Comparison of ENCODE assay signal across 16 cellular contexts in genomic region chr16:89341274-89341673, GRCh38.
DNase-seq lines count a peak whose midpoint lies in the region; ATAC-seq, FAIRE-seq and TF ChIP-seq lines count a peak whose summit lies in the region.
"Had no signal": no experiment of that assay in that cellular context is flagged by ENCODE, and none has a peak within 500 bp of the region (broad histone marks: within the 10 kb centered on the region; RNA-seq: fewer than 3 reads in every experiment).

No MANE protein-coding gene starts in this region.

- H3K36me3 ChIP-seq in CD4-positive, CD25-positive, alpha-beta regulatory T cell (ENCODE audit: control insufficient read depth, insufficient read depth, low read length): peaks cover 5% of the 10 kb centered on the region
- H3K36me3 ChIP-seq in H7 (replicated peaks; ENCODE audit: control insufficient read depth, insufficient read depth, low read length) (peaks cover 1% of the 10 kb centered on the region; the same call in 1 of the 2 replicates), astrocyte (ENCODE audit: insufficient read depth, low read length) (no peaks in the 10 kb centered on the region)
- H3K36me3 ChIP-seq: MG63 had no signal

- no peaks in the 10 kb centered on the region for H3K9me3 ChIP-seq in CD4-positive, CD25-positive, alpha-beta regulatory T cell (ENCODE audit: control insufficient read depth in 2 of 2, low read length in 2 of 2)
- H3K9me3 ChIP-seq in astrocyte (ENCODE audit: insufficient read depth, low read depth, low read length): no peaks in the 10 kb centered on the region
- H3K9me3 ChIP-seq: MG63, SJSA1 had no signal

- 51 to 60% methylated on average over 7 of the region's 7 CpGs for WGBS in lower leg skin, 2 donors

- H3K4me1 Mint-ChIP-seq in CD4-positive, CD25-positive, alpha-beta regulatory T cell: peaks cover 18 to 90% (median 55%) of the 10 kb centered on the region in 4 donors
- H3K4me1 Mint-ChIP-seq in astrocyte (ENCODE audit: low read depth, unreplicated experiment): peaks cover 50% of the 10 kb centered on the region
- H3K4me1 Mint-ChIP-seq in naive thymus-derived CD8-positive, alpha-beta T cell: peaks cover 37 to 91% (median 78%) of the 10 kb centered on the region in 4 donors

- peaks cover 99% of the 10 kb centered on the region for H3K79me2 ChIP-seq in astrocyte (ENCODE audit: insufficient read depth, low read length)

- POLR2A ChIA-PET in naive thymus-derived CD8-positive, alpha-beta T cell (lab: Charles Lee): interaction anchor here (1.6 kb wide), 1 partner anchor 167 kb away, joined by 6 read pairs; the partner anchor contains the start of gene SPG7

- intact Hi-C loops in lower leg skin (cut with DNase I; ENCODE audit: low total_unique reads): no loop called here

- H3K27me3 ChIP-seq in CD4-positive, CD25-positive, alpha-beta regulatory T cell (ENCODE audit: control insufficient read depth, insufficient read depth, low read length): no peaks in the 10 kb centered on the region
- H3K27me3 ChIP-seq in H7 (ENCODE audit: control insufficient read depth, insufficient read depth, low read length): no peaks in the 10 kb centered on the region
- H3K27me3 ChIP-seq in astrocyte (ENCODE audit: insufficient read depth, low read length): no peaks in the 10 kb centered on the region
- H3K27me3 ChIP-seq: MG63, SJSA1 had no signal

- H3K4me2 ChIP-seq in astrocyte (ENCODE audit: low read length): no peak overlapping the region

- H3K9me3 Mint-ChIP-seq in CD4-positive, CD25-positive, alpha-beta regulatory T cell: no peaks in the 10 kb centered on the region
- no peaks in the 10 kb centered on the region for H3K9me3 Mint-ChIP-seq in astrocyte (ENCODE audit: unreplicated experiment)
- H3K9me3 Mint-ChIP-seq in naive thymus-derived CD8-positive, alpha-beta T cell: no peaks in the 10 kb centered on the region

- no peaks in the 10 kb centered on the region for H3K27me3 Mint-ChIP-seq in CD4-positive, CD25-positive, alpha-beta regulatory T cell
- H3K27me3 Mint-ChIP-seq in astrocyte (ENCODE audit: low read depth, unreplicated experiment): no peaks in the 10 kb centered on the region
- H3K27me3 Mint-ChIP-seq in naive thymus-derived CD8-positive, alpha-beta T cell: no peaks in the 10 kb centered on the region

- FAIRE-seq in astrocyte (lab: Jason Lieb, UNC): no peak
- FAIRE-seq: GM19239 had no signal

- peaks cover 65% of the 10 kb centered on the region for H3K4me1 ChIP-seq in CD4-positive, CD25-positive, alpha-beta regulatory T cell (ENCODE audit: control insufficient read depth, insufficient read depth, low read length, poor library complexity, severe bottlenecking)
- H3K4me1 ChIP-seq in astrocyte (ENCODE audit: insufficient read depth, low read length): peaks cover 21% of the 10 kb centered on the region
- H3K4me1 ChIP-seq: parathyroid adenoma had no signal

- no peak overlapping the region for H3K9ac ChIP-seq in astrocyte (ENCODE audit: low read length)
- H3K9ac ChIP-seq: parathyroid adenoma had no signal

- no peak for DNase-seq in CD4-positive, CD25-positive, alpha-beta regulatory T cell
- DNase-seq in H7 (peak; percentile 40), astrocyte (ENCODE audit: low read depth) (no peak), lower leg skin (ENCODE audit: low spot score in 2 of 2) (no peak)
- DNase-seq in naive thymus-derived CD8-positive, alpha-beta T cell: no peak
- DNase-seq in activated CD4-positive, CD25-positive, alpha-beta regulatory T cell (lab: John Stamatoyannopoulos, UW): no peak
- DNase-seq: activated CD4-positive, alpha-beta T cell treated with anti-CD3 and anti-CD28 coated beads, Interleukin-2, amount 50 U/mL, for 48 hours; dermis blood vessel endothelial cell; MG63; NCI-H510A; stimulated activated CD4-positive, alpha-beta T cell treated with anti-CD3 and anti-CD28 coated beads, Interleukin-4, amount 100 ng/mL, for 4 hours; T1000 had no signal

- no peak for TF ChIP-seq POLR2A in lower leg skin (IDR thresholded peaks at IDR 0.05)

- peaks cover 6% of the 10 kb centered on the region for H3K36me3 Mint-ChIP-seq in CD4-positive, CD25-positive, alpha-beta regulatory T cell
- peaks cover 4% of the 10 kb centered on the region for H3K36me3 Mint-ChIP-seq in astrocyte (ENCODE audit: low read depth, unreplicated experiment)
- peaks cover 0 to 17% (median 0%) of the 10 kb centered on the region in 3 donors for H3K36me3 Mint-ChIP-seq in naive thymus-derived CD8-positive, alpha-beta T cell

- ATAC-seq in CD4-positive, CD25-positive, alpha-beta regulatory T cell (ENCODE audit: low read depth in 2 of 2): no peak
- no peak for ATAC-seq in naive thymus-derived CD8-positive, alpha-beta T cell
- ATAC-seq in HG03521 (IDR thresholded peaks at IDR 0.05; ENCODE audit: unreplicated experiment): no peak

- H2AFZ ChIP-seq in astrocyte (ENCODE audit: low read depth, low read length): no peak overlapping the region
- H2AFZ ChIP-seq: parathyroid adenoma had no signal

- H4K20me1 ChIP-seq in astrocyte (ENCODE audit: insufficient read depth, low read length): peaks cover 98% of the 10 kb centered on the region

- no peak overlapping the region for H3K4me3 Mint-ChIP-seq in CD4-positive, CD25-positive, alpha-beta regulatory T cell
- no peak overlapping the region for H3K4me3 Mint-ChIP-seq in astrocyte (ENCODE audit: unreplicated experiment)
- H3K4me3 Mint-ChIP-seq in naive thymus-derived CD8-positive, alpha-beta T cell: peak overlapping the region in 4 of 10 donors; percentile 24 to 49 (median 34)

- H3K27ac Mint-ChIP-seq in CD4-positive, CD25-positive, alpha-beta regulatory T cell: peak overlapping the region in 1 of 3 donors; percentile 62
- peak overlapping the region; percentile 12 for H3K27ac Mint-ChIP-seq in astrocyte (ENCODE audit: unreplicated experiment)
- H3K27ac Mint-ChIP-seq in naive thymus-derived CD8-positive, alpha-beta T cell: peak overlapping the region in 9 of 10 donors; percentile 22 to 83 (median 54)

- peak overlapping the region; percentile 39 for H3K27ac ChIP-seq in CD4-positive, CD25-positive, alpha-beta regulatory T cell (ENCODE audit: insufficient read depth, low read length, poor library complexity, severe bottlenecking)
- no peak overlapping the region for H3K27ac ChIP-seq in astrocyte (ENCODE audit: low read depth, low read length)
- H3K27ac ChIP-seq: parathyroid adenoma, SJSA1 had no signal

- no peak for TF ChIP-seq CTCF in astrocyte (IDR thresholded peaks at IDR 0.05; ENCODE audit: insufficient read depth, low read depth, low read length)
- no peak for TF ChIP-seq CTCF in lower leg skin (IDR thresholded peaks at IDR 0.05)

- H3K4me3 ChIP-seq in CD4-positive, CD25-positive, alpha-beta regulatory T cell (ENCODE audit: low read depth, low read length): no peak overlapping the region
- H3K4me3 ChIP-seq in H7 (ENCODE audit: insufficient read depth, low read depth, low read length) (no peak overlapping the region), astrocyte (ENCODE audit: insufficient read depth, low read depth, low read length) (no peak overlapping the region), lower leg skin (ENCODE audit: low read depth, poor library complexity, severe bottlenecking) (no peak overlapping the region)
- H3K4me3 ChIP-seq: MG63, SJSA1 had no signal
